ENCODE assay signal across 1 cellular context in genomic region chr2:27217173-27218121, GRCh38.
TF ChIP-seq lines count a peak whose summit lies in the region.

TSS of gene CAD (plus strand) at chr2:27217369. CDS start at chr2:27217552, 183 bp downstream.

TF ChIP-seq in H1, 55 proteins besides CTCF, POLR2A, EP300 and RAD21 (continued from another document):
- no peak for TF ChIP-seq CHD7 (IDR thresholded peaks at IDR 0.05; ENCODE audit: insufficient replicate concordance, low read length)
- peak; percentile 30; the same call in 1 of the 2 replicates for TF ChIP-seq TEAD4 (IDR thresholded peaks at IDR 0.05; ENCODE audit: low read depth, low read length)
- no peak for TF ChIP-seq BACH1 (IDR thresholded peaks at IDR 0.05; ENCODE audit: low read length)
- no peak for TF ChIP-seq TCF12 (IDR thresholded peaks at IDR 0.05; ENCODE audit: low read depth, low read length)
- TF ChIP-seq RBBP5 (IDR thresholded peaks at IDR 0.05; ENCODE audit: borderline replicate concordance, low read depth, low read length): peak; percentile 69; the same call in 1 of the 2 replicates
- TF ChIP-seq RXRA (IDR thresholded peaks at IDR 0.05; ENCODE audit: insufficient read depth, low read depth, low read length): no peak
- no peak for TF ChIP-seq KDM1A (IDR thresholded peaks at IDR 0.05; ENCODE audit: borderline replicate concordance, low read length)
- peak in 1 of 2 experiments; percentile 73; a peak in 2 of 4 replicates for TF ChIP-seq SIN3A (conservative IDR thresholded peaks at IDR 0.05 in 1 of 2, IDR thresholded peaks at IDR 0.05 in 1 of 2; ENCODE audit: low read depth in 1 of 2, low read length in 2 of 2)
- peak; percentile 77 for TF ChIP-seq CREB1 (IDR thresholded peaks at IDR 0.05)
- no peak for TF ChIP-seq RNF2 (IDR thresholded peaks at IDR 0.05; ENCODE audit: borderline replicate concordance, low read depth, low read length, missing control alignments, poor library complexity, severe bottlenecking)
- peak; percentile 97 for TF ChIP-seq E2F6 (IDR thresholded peaks at IDR 0.05)
- no peak for TF ChIP-seq CHD1 (IDR thresholded peaks at IDR 0.05; ENCODE audit: low read depth, low read length)
- no peak for TF ChIP-seq ZNF274 (IDR thresholded peaks at IDR 0.05; ENCODE audit: borderline replicate concordance, extremely low read depth, low read length)
- peak in 1 of 2 experiments; percentile 2; a peak in 1 of 4 replicates for TF ChIP-seq HDAC2 (IDR thresholded peaks at IDR 0.05; ENCODE audit: borderline replicate concordance in 1 of 2, low read depth in 2 of 2, low read length in 2 of 2)
- TF ChIP-seq BRCA1 (IDR thresholded peaks at IDR 0.05; ENCODE audit: low read depth, low read length): no peak
- TF ChIP-seq SAP30 (IDR thresholded peaks at IDR 0.05; ENCODE audit: insufficient read depth, insufficient replicate concordance, low read length): no peak
- TF ChIP-seq POLR2AphosphoS5 (IDR thresholded peaks at IDR 0.05; ENCODE audit: low read depth, low read length): peak; percentile 83; the same call in 1 of the 2 replicates
- peak; percentile 37 for TF ChIP-seq ASH2L (IDR thresholded peaks at IDR 0.05; ENCODE audit: low read length)
- TF ChIP-seq BCL11A (IDR thresholded peaks at IDR 0.05; ENCODE audit: low read depth in 2 of 2, low read length in 2 of 2): no peak
- peak; percentile 52 for TF ChIP-seq TAF7 (optimal IDR thresholded peaks at IDR 0.05; ENCODE audit: borderline replicate concordance, low read depth, low read length)
- TF ChIP-seq NRF1 (IDR thresholded peaks at IDR 0.05; ENCODE audit: low read depth, low read length): no peak
- peak; percentile 61; the same call in 1 of the 2 replicates for TF ChIP-seq YY1 (IDR thresholded peaks at IDR 0.05; ENCODE audit: low read depth, low read length)
- TF ChIP-seq EZH2 (IDR thresholded peaks at IDR 0.05; ENCODE audit: low read depth, low read length, severe bottlenecking): no peak
- peak; percentile 84 for TF ChIP-seq TBP (IDR thresholded peaks at IDR 0.05; ENCODE audit: low read depth, low read length)
- 0 out of 2 replicates have a peak, but pooled peaks have one; percentile 30 for TF ChIP-seq ATF3 (IDR thresholded peaks at IDR 0.05; ENCODE audit: insufficient read depth, low read depth, low read length)
- TF ChIP-seq EGR1 (IDR thresholded peaks at IDR 0.05; ENCODE audit: borderline replicate concordance, low read depth, low read length): no peak
- no peak for TF ChIP-seq SP2 (IDR thresholded peaks at IDR 0.05; ENCODE audit: low read length)
- TF ChIP-seq HDAC6 (IDR thresholded peaks at IDR 0.05; ENCODE audit: low read depth, low read length): no peak
- no peak for TF ChIP-seq CTBP2 (IDR thresholded peaks at IDR 0.05; ENCODE audit: borderline replicate concordance, insufficient read depth, insufficient read length, low read length)
- TF ChIP-seq CHD2 (IDR thresholded peaks at IDR 0.05; ENCODE audit: low read length): peak; percentile 43; the same call in 1 of the 2 replicates
- no peak for TF ChIP-seq MAFK (IDR thresholded peaks at IDR 0.05; ENCODE audit: low read depth, low read length)
- no peak for TF ChIP-seq GABPA (IDR thresholded peaks at IDR 0.05; ENCODE audit: borderline replicate concordance, insufficient read depth, low read length)
- no peak for TF ChIP-seq POU5F1 (IDR thresholded peaks at IDR 0.05; ENCODE audit: low read depth, low read length)
- no peak; the same call in 1 of the 2 replicates for TF ChIP-seq SP1 (IDR thresholded peaks at IDR 0.05; ENCODE audit: low read depth, low read length)
- TF ChIP-seq PHF8 (conservative IDR thresholded peaks at IDR 0.05; ENCODE audit: low read depth, low read length): peak; percentile 82
- no peak for TF ChIP-seq KDM4A (IDR thresholded peaks at IDR 0.05; ENCODE audit: low read depth, low read length, severe bottlenecking)
- peak; percentile 78 for TF ChIP-seq TAF1 (IDR thresholded peaks at IDR 0.05; ENCODE audit: low read depth, low read length)
- 0 out of 2 replicates have a peak, but pooled peaks have one; percentile 1 for TF ChIP-seq SRF (IDR thresholded peaks at IDR 0.05; ENCODE audit: low read depth, low read length)
- TF ChIP-seq CEBPB (IDR thresholded peaks at IDR 0.05; ENCODE audit: low read depth, low read length): no peak
- no peak for TF ChIP-seq SIX5 (IDR thresholded peaks at IDR 0.05; ENCODE audit: low read depth, low read length)
- TF ChIP-seq CBX8 (IDR thresholded peaks at IDR 0.05; ENCODE audit: borderline replicate concordance, low read depth, low read length): no peak
- peak; percentile 100 for TF ChIP-seq MAX (IDR thresholded peaks at IDR 0.05)
- no peak for TF ChIP-seq RFX5 (IDR thresholded peaks at IDR 0.05; ENCODE audit: borderline replicate concordance, low read depth, low read length)
- TF ChIP-seq SP4 (IDR thresholded peaks at IDR 0.05; ENCODE audit: low read length): no peak
- no peak for TF ChIP-seq FOSL1 (IDR thresholded peaks at IDR 0.05; ENCODE audit: insufficient read depth, low read depth, low read length)
- TF ChIP-seq JUND (IDR thresholded peaks at IDR 0.05; ENCODE audit: low read length): no peak
- 0 out of 2 replicates have a peak, but pooled peaks have one; percentile 45 for TF ChIP-seq ATF2 (IDR thresholded peaks at IDR 0.05; ENCODE audit: low read length)
- peak; percentile 87 for TF ChIP-seq USF2 (IDR thresholded peaks at IDR 0.05; ENCODE audit: low read length)
- TF ChIP-seq JUN (IDR thresholded peaks at IDR 0.05; ENCODE audit: low read depth, low read length): 0 out of 2 replicates have a peak, but pooled peaks have one; percentile 63
- TF ChIP-seq GTF2F1 (IDR thresholded peaks at IDR 0.05; ENCODE audit: borderline replicate concordance, low read depth, low read length): peak; percentile 58; the same call in 1 of the 2 replicates
- TF ChIP-seq CBX5 (IDR thresholded peaks at IDR 0.05; ENCODE audit: low read depth, low read length): no peak
- TF ChIP-seq KDM5A (IDR thresholded peaks at IDR 0.05; ENCODE audit: low read length): no peak
